In the genomic region with DNA sequence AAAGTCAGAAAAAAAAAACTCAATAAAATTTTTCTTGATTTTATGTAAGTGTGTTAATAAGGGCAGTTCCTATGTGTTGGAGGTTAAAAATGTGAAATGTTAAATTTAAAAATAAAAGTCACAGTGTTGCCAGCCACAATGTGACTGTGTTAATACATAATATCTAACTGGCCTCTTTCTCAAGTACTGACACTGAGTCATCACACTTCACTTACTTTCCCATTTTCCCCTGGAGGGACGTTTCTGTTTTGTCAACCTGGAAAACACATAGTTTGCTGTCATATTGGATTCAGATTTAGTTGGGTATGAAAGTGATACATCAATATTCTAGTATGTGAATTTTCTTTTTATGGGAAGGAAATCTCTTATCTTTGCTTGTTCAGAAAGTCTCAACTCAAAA, we compare ENCODE assay signal across 1 cellular context.
TF ChIP-seq lines count a peak whose summit lies in the region.

No MANE protein-coding gene starts in this region.

TF ChIP-seq in HCT116, 20 proteins besides CTCF, POLR2A, EP300 and RAD21:
- TF ChIP-seq SP1 (IDR thresholded peaks at IDR 0.05; ENCODE audit: low read depth) (no peak), ZNF274 (IDR thresholded peaks at IDR 0.05; ENCODE audit: low read depth, low read length) (no peak), SIN3A (IDR thresholded peaks at IDR 0.05; ENCODE audit: low read depth) (no peak)
- TF ChIP-seq, protein P1, sequence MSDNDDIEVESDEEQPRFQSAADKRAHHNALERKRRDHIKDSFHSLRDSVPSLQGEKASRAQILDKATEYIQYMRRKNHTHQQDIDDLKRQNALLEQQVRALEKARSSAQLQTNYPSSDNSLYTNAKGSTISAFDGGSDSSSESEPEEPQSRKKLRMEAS (IDR thresholded peaks at IDR 0.05), result no peak
